ENCODE assay signal across 8 cellular contexts in genomic region chr7:118104812-118105441, GRCh38.
DNase-seq lines count a peak whose midpoint lies in the region; ATAC-seq, FAIRE-seq and TF ChIP-seq lines count a peak whose summit lies in the region.

No MANE protein-coding gene starts in this region.

- intact Hi-C loops in left colon (cut with DNase I, micrococcal nuclease) = loop anchor here in 1 of 2 donors (10.0 kb wide), 1 partner anchor 360 kb away; no protein-coding TSS in a partner anchor

- H3K36me3 ChIP-seq in adipocyte (ENCODE audit: control insufficient read depth, insufficient read depth, low read length, severe bottlenecking) = no peaks in the 10 kb centered on the region

- H3K27me3 ChIP-seq in adipocyte (replicated peaks; ENCODE audit: control insufficient read depth, insufficient read depth, low read length) = no peaks in the 10 kb centered on the region

- peak; percentile 47 for TF ChIP-seq CTCF in D721Med (IDR thresholded peaks at IDR 0.05; ENCODE audit: insufficient read depth, missing control alignments)

- no peak for DNase-seq in D721Med (ENCODE audit: insufficient read length, low spot score)
- peak; percentile 3 for DNase-seq in NCI-H1092 (lab: John Stamatoyannopoulos, UW)
- peak; percentile 52 for DNase-seq in adipocyte (ENCODE audit: low read depth)
- no peak for DNase-seq in left colon
- DNase-seq in activated gamma-delta T cell (lab: John Stamatoyannopoulos, UW) = no peak
- no peak for DNase-seq in AG08395 (ENCODE audit: low spot score)

- no peaks in the 10 kb centered on the region for H3K9me3 ChIP-seq in adipocyte (ENCODE audit: control insufficient read depth, low read length)

- no peak overlapping the region for H3K9ac ChIP-seq in adipocyte (ENCODE audit: low read length)

- no peak overlapping the region for H3K4me3 ChIP-seq in adipocyte (ENCODE audit: low read length)

- no peak for FAIRE-seq in D721Med (lab: Jason Lieb, UNC)

- ATAC-seq in GM21360 (IDR thresholded peaks at IDR 0.05; ENCODE audit: unreplicated experiment) = peak; percentile 67
- peak; percentile 52 for ATAC-seq in left colon
- ATAC-seq in HG02623 (IDR thresholded peaks at IDR 0.05; ENCODE audit: unreplicated experiment) = no peak

- no peaks in the 10 kb centered on the region for H3K4me1 ChIP-seq in adipocyte (ENCODE audit: control insufficient read depth, insufficient read depth, low read length)

Comparison
In these comparisons a context has a peak if more than half of its experiments do, and no peak if none do; other contexts are left out.
1. DNase-seq: peak in NCI-H1092 (single experiment) and adipocyte (single experiment); none in D721Med (single experiment), left colon (0 of 2), activated gamma-delta T cell (single experiment) and AG08395 (single experiment).